Comparison of ENCODE assay signal across 22 cellular contexts in genomic region chr1:7433896-7434295, GRCh38.
DNase-seq lines count a peak whose midpoint lies in the region; ATAC-seq, FAIRE-seq and TF ChIP-seq lines count a peak whose summit lies in the region.
"Had no signal": no experiment of that assay in that cellular context is flagged by ENCODE, and none has a peak within 500 bp of the region (broad histone marks: within the 10 kb centered on the region; RNA-seq: fewer than 3 reads in every experiment).

No MANE protein-coding gene starts in this region.

- no peak overlapping the region for H3K4me3 Mint-ChIP-seq in nephron progenitor cell
- no peak overlapping the region for H3K4me3 Mint-ChIP-seq in activated CD4-positive, alpha-beta memory T cell treated with anti-CD3 and anti-CD28 coated beads, Interleukin-2, amount 10 ng/mL, durations not matched to agents 7 days and 5 days
- H3K4me3 Mint-ChIP-seq: CD4-positive, CD25-positive, alpha-beta regulatory T cell; CD8-positive, alpha-beta memory T cell; GM23338 had no signal

- CTCF ChIA-PET in activated CD4-positive, alpha-beta memory T cell treated with anti-CD3 and anti-CD28 coated beads, Interleukin-2, amount 10 ng/mL, durations not matched to agents 7 days and 5 days (lab: Charles Lee): no interaction called here

- H3K9ac ChIP-seq in kidney (ENCODE audit: low read length in 2 of 2): no peak overlapping the region

- no peaks in the 10 kb centered on the region for H3K36me3 Mint-ChIP-seq in nephron progenitor cell (ENCODE audit: low read depth)
- H3K36me3 Mint-ChIP-seq in activated CD4-positive, alpha-beta memory T cell treated with anti-CD3 and anti-CD28 coated beads, Interleukin-2, amount 10 ng/mL, durations not matched to agents 7 days and 5 days (ENCODE audit: low read depth): no peaks in the 10 kb centered on the region
- H3K36me3 Mint-ChIP-seq: CD4-positive, CD25-positive, alpha-beta regulatory T cell; CD8-positive, alpha-beta memory T cell had no signal

- ATAC-seq in Right ventricle myocardium superior (ENCODE audit: poor library complexity) (no peak), GM19023 (IDR thresholded peaks at IDR 0.05; ENCODE audit: unreplicated experiment) (no peak)
- ATAC-seq: GM23338 had no signal

- H3K4me1 Mint-ChIP-seq in nephron progenitor cell: peaks cover 46% of the 10 kb centered on the region
- H3K4me1 Mint-ChIP-seq in activated CD4-positive, alpha-beta memory T cell treated with anti-CD3 and anti-CD28 coated beads, Interleukin-2, amount 10 ng/mL, durations not matched to agents 7 days and 5 days: no peaks in the 10 kb centered on the region
- H3K4me1 Mint-ChIP-seq: CD4-positive, CD25-positive, alpha-beta regulatory T cell; CD8-positive, alpha-beta memory T cell; GM23338 had no signal

- H3K9me3 ChIP-seq in left ventricle myocardium inferior (replicated peaks) (no peaks in the 10 kb centered on the region), kidney (ENCODE audit: control insufficient read depth in 1 of 2, low read length in 2 of 2) (no peaks in the 10 kb centered on the region), spleen (peaks cover 0 to 10% (median 0%) of the 10 kb centered on the region in 8 donors), MG63 (no peaks in the 10 kb centered on the region)

- FAIRE-seq in kidney (lab: Jason Lieb, UNC): no peak
- FAIRE-seq: G401.6, GM12891, GM18507, H54 had no signal

- no peak for TF ChIP-seq POLR2A in spleen (IDR thresholded peaks at IDR 0.05)

- no peaks in the 10 kb centered on the region for H3K36me3 ChIP-seq in left ventricle myocardium inferior
- H3K36me3 ChIP-seq in kidney (ENCODE audit: control insufficient read depth in 1 of 2, insufficient read depth in 2 of 2, low read length in 2 of 2): no peaks in the 10 kb centered on the region
- no peaks in the 10 kb centered on the region for H3K36me3 ChIP-seq in spleen
- H3K36me3 ChIP-seq in MG63: no peaks in the 10 kb centered on the region

- 48 to 75% (median 69%) methylated on average over 3 of the region's 3 CpGs for WGBS in spleen, 5 donors

- H3K4me1 ChIP-seq in left ventricle myocardium inferior (no peaks in the 10 kb centered on the region), kidney (ENCODE audit: control insufficient read depth in 1 of 2, insufficient read depth in 1 of 2, low read depth in 1 of 2, low read length in 2 of 2) (no peaks in the 10 kb centered on the region), spleen (peaks cover 0 to 23% (median 6%) of the 10 kb centered on the region in 6 donors)

- H3K27ac ChIP-seq in left ventricle myocardium inferior (replicated peaks) (no peak overlapping the region), kidney (ENCODE audit: low read depth in 2 of 2, low read length in 2 of 2) (no peak overlapping the region), spleen (no peak overlapping the region)
- H3K27ac ChIP-seq: HL-60 had no signal

- no peaks in the 10 kb centered on the region for H3K27me3 ChIP-seq in left ventricle myocardium inferior (ENCODE audit: low read depth)
- H3K27me3 ChIP-seq in spleen (replicated peaks in 1 of 7): no peaks in the 10 kb centered on the region
- no peaks in the 10 kb centered on the region for H3K27me3 ChIP-seq in MG63

- intact Hi-C loops in Right ventricle myocardium superior (cut with DNase I): no loop called here
- intact Hi-C loops in left ventricle myocardium inferior (cut with micrococcal nuclease): no loop called here
- intact Hi-C loops in kidney (cut with DNase I): no loop called here
- intact Hi-C loops in spleen (cut with DNase I; ENCODE audit: low total_unique reads): loop anchor here (5.0 kb wide), 1 partner anchor 47 kb away; no protein-coding TSS in a partner anchor

- H3K27me3 Mint-ChIP-seq in nephron progenitor cell (ENCODE audit: low read depth, poor library complexity): peaks cover 9% of the 10 kb centered on the region
- no peaks in the 10 kb centered on the region for H3K27me3 Mint-ChIP-seq in activated CD4-positive, alpha-beta memory T cell treated with anti-CD3 and anti-CD28 coated beads, Interleukin-2, amount 10 ng/mL, durations not matched to agents 7 days and 5 days
- H3K27me3 Mint-ChIP-seq: CD4-positive, CD25-positive, alpha-beta regulatory T cell had no signal

- H3K27ac Mint-ChIP-seq in nephron progenitor cell: peak overlapping the region; percentile 9
- H3K27ac Mint-ChIP-seq in activated CD4-positive, alpha-beta memory T cell treated with anti-CD3 and anti-CD28 coated beads, Interleukin-2, amount 10 ng/mL, durations not matched to agents 7 days and 5 days: no peak overlapping the region
- H3K27ac Mint-ChIP-seq: CD4-positive, CD25-positive, alpha-beta regulatory T cell; CD8-positive, alpha-beta memory T cell; GM23338 had no signal

- no peaks in the 10 kb centered on the region for H3K9me3 Mint-ChIP-seq in nephron progenitor cell
- no peaks in the 10 kb centered on the region for H3K9me3 Mint-ChIP-seq in activated CD4-positive, alpha-beta memory T cell treated with anti-CD3 and anti-CD28 coated beads, Interleukin-2, amount 10 ng/mL, durations not matched to agents 7 days and 5 days

- POLR2A ChIA-PET in activated CD4-positive, alpha-beta memory T cell treated with anti-CD3 and anti-CD28 coated beads, Interleukin-2, amount 10 ng/mL, durations not matched to agents 7 days and 5 days (lab: Charles Lee): no interaction called here

- TF ChIP-seq CTCF in left ventricle myocardium inferior (IDR thresholded peaks at IDR 0.05; ENCODE audit: borderline replicate concordance) (no peak), kidney (IDR thresholded peaks at IDR 0.05; ENCODE audit: borderline replicate concordance, extremely low read depth, insufficient read depth) (no peak), nephron progenitor cell (IDR thresholded peaks at IDR 0.05) (no peak), spleen (IDR thresholded peaks at IDR 0.05 in 8 of 11, conservative IDR thresholded peaks at IDR 0.05 in 3 of 11) (no peak)

- no peak overlapping the region for H3K4me3 ChIP-seq in left ventricle myocardium inferior
- H3K4me3 ChIP-seq in kidney (ENCODE audit: low read length in 2 of 2): no peak overlapping the region
- no peak overlapping the region for H3K4me3 ChIP-seq in spleen
- no peak overlapping the region for H3K4me3 ChIP-seq in MG63
- H3K4me3 ChIP-seq: GM23338 had no signal

- DNase-seq in Right ventricle myocardium superior (peak; percentile 6), left ventricle myocardium inferior (no peak), kidney (peak; percentile 27), nephron progenitor cell (no peak), spleen (peak; percentile 32), MG63 (no peak)
- DNase-seq in activated CD4-positive, alpha-beta memory T cell treated with anti-CD3 and anti-CD28 coated beads, Interleukin-2, amount 10 ng/mL, durations not matched to agents 7 days and 5 days: no peak
- DNase-seq: 8988T; C1 segment of cervical spinal cord; CD4-positive, CD25-positive, alpha-beta regulatory T cell; COR-L47; DMS 273 treated with DMSO at 0.1 percent for 48 hours; DMS53; HCEC 1CT had no signal

Comparison
In these comparisons a context has a peak if more than half of its experiments do, and no peak if none do; other contexts are left out.
1. DNase-seq: peak in Right ventricle myocardium superior (single experiment), kidney (single experiment) and spleen (single experiment); none in left ventricle myocardium inferior (single experiment), nephron progenitor cell (single experiment), activated CD4-positive, alpha-beta memory T cell treated with anti-CD3 and anti-CD28 coated beads, Interleukin-2, amount 10 ng/mL, durations not matched to agents 7 days and 5 days (single experiment) and MG63 (single experiment).